7 cellular contexts compared by ENCODE assay signal in the genomic region with DNA sequence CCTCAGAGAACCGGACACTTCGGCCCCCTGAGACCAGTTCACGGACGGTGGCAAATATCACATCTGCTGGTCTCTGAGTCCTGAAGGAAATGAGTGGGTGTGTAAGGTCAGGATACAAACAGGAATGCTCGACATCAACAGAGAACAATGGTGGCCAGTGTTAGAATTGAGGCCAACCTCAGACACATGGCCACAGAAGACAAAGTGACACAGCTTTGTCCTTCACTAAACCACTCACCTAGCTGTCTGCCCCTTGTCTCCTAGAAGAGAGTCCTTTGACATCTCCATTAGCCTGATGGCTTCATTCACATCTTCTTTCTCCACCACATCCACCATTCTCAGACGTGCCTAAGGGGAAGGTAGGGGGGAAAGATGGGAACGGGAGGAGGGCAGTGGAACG. TPM values are rescaled to one million over a fixed set of nuclear protein-coding genes. Genes with fewer than 3 reads are reported as not detected.
DNase-seq lines count a peak whose midpoint lies in the region; ATAC-seq and TF ChIP-seq lines count a peak whose summit lies in the region.
"Had no signal": no experiment of that assay in that cellular context is flagged by ENCODE, and none has a peak within 500 bp of the region (broad histone marks: within the 10 kb centered on the region; RNA-seq: fewer than 3 reads in every experiment).

No MANE protein-coding gene starts in this region.

- POLR2A ChIA-PET in SK-N-SH (lab: Yijun Ruan, JAX), result interaction anchor here (1.0 to 7.5 kb wide), 2 partner anchors 8 to 36 kb away, joined by 4 to 98 read pairs; a partner anchor contains a TSS

- H3K4me3 ChIP-seq in SK-N-SH (ENCODE audit: low read depth in 2 of 2, low read length in 1 of 2) (no peak overlapping the region), sigmoid colon (no peak overlapping the region)
- H3K4me3 ChIP-seq: tibial nerve had no signal

- ATAC-seq in GM19035 (IDR thresholded peaks at IDR 0.05; ENCODE audit: unreplicated experiment), result no peak
- ATAC-seq: left colon had no signal

- WGBS in SK-N-SH (ENCODE audit: low lambda C conversion rate), result 85% methylated on average over 8 of the region's 8 CpGs
- WGBS in sigmoid colon, 2 donors, result 62 to 72% methylated on average over 8 of the region's 8 CpGs

- no peak overlapping the region for H3K9ac ChIP-seq in SK-N-SH
- H3K9ac ChIP-seq: parathyroid adenoma had no signal

- CTCF ChIA-PET in SK-N-SH (lab: Yijun Ruan, JAX), result no interaction called here

- no peak for TF ChIP-seq RAD21 in SK-N-SH (IDR thresholded peaks at IDR 0.05; ENCODE audit: low read length)

- peaks cover 16 to 52% of the 10 kb centered on the region in 2 experiments for H3K4me1 ChIP-seq in SK-N-SH (ENCODE audit: control insufficient read depth in 1 of 2, insufficient read depth in 2 of 2, low read depth in 1 of 2, low read length in 1 of 2)
- peaks cover 0 to 32% (median 28%) of the 10 kb centered on the region in 4 donors for H3K4me1 ChIP-seq in sigmoid colon

- no peak overlapping the region for H3K4me2 ChIP-seq in SK-N-SH

- no peaks in the 10 kb centered on the region for H3K9me3 ChIP-seq in SK-N-SH
- H3K9me3 ChIP-seq in sigmoid colon, result no peaks in the 10 kb centered on the region
- H3K9me3 ChIP-seq: tibial nerve had no signal

- no peak overlapping the region for H2AFZ ChIP-seq in SK-N-SH (ENCODE audit: low read depth)
- H2AFZ ChIP-seq: parathyroid adenoma had no signal

- H3K79me2 ChIP-seq in SK-N-SH (ENCODE audit: insufficient read depth), result peaks cover 89% of the 10 kb centered on the region
- H3K79me2 ChIP-seq: parathyroid adenoma had no signal

- H3F3A ChIP-seq in SK-N-SH (replicated peaks; ENCODE audit: insufficient read depth), result peaks cover 80% of the 10 kb centered on the region

- DNase-seq in SK-N-SH, result no peak
- DNase-seq in sigmoid colon, result no peak
- DNase-seq: left colon, NCI-H1694 treated with DMSO at 0.1 percent for 48 hours had no signal

- peaks cover under 1% of the 10 kb centered on the region; the same call in 1 of the 2 replicates for H4K20me1 ChIP-seq in SK-N-SH (ENCODE audit: insufficient read depth)

- H3K27ac ChIP-seq in SK-N-SH (ENCODE audit: low read depth in 2 of 2, low read length in 1 of 2), result peak overlapping the region; percentile 34 to 58; a peak in 2 of 4 replicates
- peak overlapping the region in 3 of 4 donors; percentile 23 to 57 (median 26) for H3K27ac ChIP-seq in sigmoid colon
- H3K27ac ChIP-seq: parathyroid adenoma had no signal

- no peak for TF ChIP-seq CTCF in SK-N-SH (IDR thresholded peaks at IDR 0.05)
- TF ChIP-seq CTCF in sigmoid colon (IDR thresholded peaks at IDR 0.05), result no peak

- no peak for TF ChIP-seq EP300 in SK-N-SH (IDR thresholded peaks at IDR 0.05; ENCODE audit: borderline replicate concordance in 1 of 2, low read depth in 1 of 2, low read length in 1 of 2)
- no peak for TF ChIP-seq EP300 in sigmoid colon (IDR thresholded peaks at IDR 0.05)

- no peaks in the 10 kb centered on the region for H3K9me2 ChIP-seq in SK-N-SH

- intact Hi-C loops in sigmoid colon (cut with DNase I), result no loop called here

- H3K36me3 ChIP-seq in SK-N-SH (replicated peaks in 1 of 2; ENCODE audit: control insufficient read depth in 1 of 2, insufficient read depth in 2 of 2, low read length in 1 of 2) (peaks cover 71 to 73% of the 10 kb centered on the region in 2 experiments), sigmoid colon (peaks cover 63 to 82% (median 73%) of the 10 kb centered on the region in 4 donors)

- H3K27me3 ChIP-seq in SK-N-SH (ENCODE audit: insufficient read depth) (no peaks in the 10 kb centered on the region), sigmoid colon (no peaks in the 10 kb centered on the region)
- H3K27me3 ChIP-seq: tibial nerve had no signal

- TF ChIP-seq POLR2A in sigmoid colon (IDR thresholded peaks at IDR 0.05), result no peak

TF ChIP-seq in SK-N-SH, 30 proteins besides CTCF, POLR2A, EP300 and RAD21:
- TF ChIP-seq, protein P1, sequence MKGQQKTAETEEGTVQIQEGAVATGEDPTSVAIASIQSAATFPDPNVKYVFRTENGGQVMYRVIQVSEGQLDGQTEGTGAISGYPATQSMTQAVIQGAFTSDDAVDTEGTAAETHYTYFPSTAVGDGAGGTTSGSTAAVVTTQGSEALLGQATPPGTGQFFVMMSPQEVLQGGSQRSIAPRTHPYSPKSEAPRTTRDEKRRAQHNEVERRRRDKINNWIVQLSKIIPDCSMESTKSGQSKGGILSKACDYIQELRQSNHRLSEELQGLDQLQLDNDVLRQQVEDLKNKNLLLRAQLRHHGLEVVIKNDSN (IDR thresholded peaks at IDR 0.05; ENCODE audit: borderline replicate concordance, low read depth), result no peak
- no peak for TF ChIP-seq TEAD4 (IDR thresholded peaks at IDR 0.05; ENCODE audit: borderline replicate concordance, insufficient read depth)
- TF ChIP-seq, protein P2, sequence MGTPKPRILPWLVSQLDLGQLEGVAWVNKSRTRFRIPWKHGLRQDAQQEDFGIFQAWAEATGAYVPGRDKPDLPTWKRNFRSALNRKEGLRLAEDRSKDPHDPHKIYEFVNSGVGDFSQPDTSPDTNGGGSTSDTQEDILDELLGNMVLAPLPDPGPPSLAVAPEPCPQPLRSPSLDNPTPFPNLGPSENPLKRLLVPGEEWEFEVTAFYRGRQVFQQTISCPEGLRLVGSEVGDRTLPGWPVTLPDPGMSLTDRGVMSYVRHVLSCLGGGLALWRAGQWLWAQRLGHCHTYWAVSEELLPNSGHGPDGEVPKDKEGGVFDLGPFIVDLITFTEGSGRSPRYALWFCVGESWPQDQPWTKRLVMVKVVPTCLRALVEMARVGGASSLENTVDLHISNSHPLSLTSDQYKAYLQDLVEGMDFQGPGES (IDR thresholded peaks at IDR 0.05; ENCODE audit: low read depth, low read length), result no peak
- TF ChIP-seq JUND (IDR thresholded peaks at IDR 0.05), result no peak
- TF ChIP-seq MXI1 (IDR thresholded peaks at IDR 0.05; ENCODE audit: low read depth, low read length), result peak; percentile 11; the same call in 1 of the 2 replicates
- no peak for TF ChIP-seq YY1 (IDR thresholded peaks at IDR 0.05; ENCODE audit: low read depth)
- no peak for TF ChIP-seq GATA2 (CRISPR knock-in tag; IDR thresholded peaks at IDR 0.05)
- TF ChIP-seq POLR2AphosphoS5 (IDR thresholded peaks at IDR 0.05; ENCODE audit: low read depth, low read length), result peak; percentile 42

RNA-seq across cellular contexts. Expression of a gene that starts 4.3 kb away (rescaled TPM):
- 413 and 435 TPM in 2 replicates for polyA plus RNA-seq in SK-N-SH (2012; rRNA removed)
- polyA plus RNA-seq in SK-N-SH (2012; cell fraction: cytosol; rRNA removed), result 340 and 388 TPM in 2 replicates
- 259 and 284 TPM in 2 replicates for polyA plus RNA-seq in SK-N-SH (2012; cell fraction: nucleus; rRNA removed)
- total RNA-seq in sigmoid colon, result 10 to 100 TPM; 58.4 to 87.4 (median 68.4) TPM
- polyA plus RNA-seq in sigmoid colon, result 10 to 100 TPM; 80.2 to 91.3 (median 87.1) TPM

RNA-seq across cellular contexts. Expression of a gene that starts 8.1 kb away (rescaled TPM):
- polyA plus RNA-seq in SK-N-SH (2012; rRNA removed) (235 and 241 TPM in 2 replicates), sigmoid colon (10 to 100 TPM; 29.6 to 99.3 (median 32.4) TPM)
- 104 and 136 TPM in 2 replicates for polyA plus RNA-seq in SK-N-SH (2012; cell fraction: cytosol; rRNA removed)
- polyA plus RNA-seq in SK-N-SH (2012; cell fraction: nucleus; rRNA removed), result 652 and 744 TPM in 2 replicates
- 10 to 100 TPM; 30.7 to 43.6 (median 37.4) TPM for total RNA-seq in sigmoid colon

RNA-seq across cellular contexts. Expression of a gene that starts 8.4 kb away (rescaled TPM):
- polyA plus RNA-seq in SK-N-SH (2012; rRNA removed) (35.0 and 39.2 TPM in 2 replicates), sigmoid colon (10 to 100 TPM; 14.6 to 17.3 (median 16.2) TPM)
- polyA plus RNA-seq in SK-N-SH (2012; cell fraction: cytosol; rRNA removed), result 22.7 and 25.0 TPM in 2 replicates
- 110 and 133 TPM in 2 replicates for polyA plus RNA-seq in SK-N-SH (2012; cell fraction: nucleus; rRNA removed)
- total RNA-seq in sigmoid colon, result 10 to 100 TPM; 18.1 to 26.6 (median 20.8) TPM

RNA-seq across cellular contexts. Expression of a gene that starts 11.5 kb away (rescaled TPM):
- polyA plus RNA-seq in SK-N-SH (2012; rRNA removed) (30.5 and 45.2 TPM in 2 replicates), sigmoid colon (10 to 100 TPM; 17.1 to 19.2 (median 18.8) TPM)
- polyA plus RNA-seq in SK-N-SH (2012; cell fraction: cytosol; rRNA removed), result 20.6 and 23.4 TPM in 2 replicates
- polyA plus RNA-seq in SK-N-SH (2012; cell fraction: nucleus; rRNA removed), result 141 and 204 TPM in 2 replicates
- 10 to 100 TPM; 17.9 to 28.0 (median 22.6) TPM for total RNA-seq in sigmoid colon

RNA-seq across cellular contexts. Expression of a gene that starts 26.1 kb away (rescaled TPM):
- 31.7 and 70.5 TPM in 2 replicates for polyA plus RNA-seq in SK-N-SH (2012; rRNA removed)
- 27.8 and 39.3 TPM in 2 replicates for polyA plus RNA-seq in SK-N-SH (2012; cell fraction: cytosol; rRNA removed)
- polyA plus RNA-seq in SK-N-SH (2012; cell fraction: nucleus; rRNA removed), result 97.8 and 115 TPM in 2 replicates
- 10 to 100 TPM; 56.6 to 87.8 (median 65.2) TPM for total RNA-seq in sigmoid colon
- polyA plus RNA-seq in sigmoid colon, result 10 to 100 TPM; 18.0 to 37.8 (median 18.7) TPM
